Comparison of ENCODE assay signal across 1 cellular context in the genomic region with DNA sequence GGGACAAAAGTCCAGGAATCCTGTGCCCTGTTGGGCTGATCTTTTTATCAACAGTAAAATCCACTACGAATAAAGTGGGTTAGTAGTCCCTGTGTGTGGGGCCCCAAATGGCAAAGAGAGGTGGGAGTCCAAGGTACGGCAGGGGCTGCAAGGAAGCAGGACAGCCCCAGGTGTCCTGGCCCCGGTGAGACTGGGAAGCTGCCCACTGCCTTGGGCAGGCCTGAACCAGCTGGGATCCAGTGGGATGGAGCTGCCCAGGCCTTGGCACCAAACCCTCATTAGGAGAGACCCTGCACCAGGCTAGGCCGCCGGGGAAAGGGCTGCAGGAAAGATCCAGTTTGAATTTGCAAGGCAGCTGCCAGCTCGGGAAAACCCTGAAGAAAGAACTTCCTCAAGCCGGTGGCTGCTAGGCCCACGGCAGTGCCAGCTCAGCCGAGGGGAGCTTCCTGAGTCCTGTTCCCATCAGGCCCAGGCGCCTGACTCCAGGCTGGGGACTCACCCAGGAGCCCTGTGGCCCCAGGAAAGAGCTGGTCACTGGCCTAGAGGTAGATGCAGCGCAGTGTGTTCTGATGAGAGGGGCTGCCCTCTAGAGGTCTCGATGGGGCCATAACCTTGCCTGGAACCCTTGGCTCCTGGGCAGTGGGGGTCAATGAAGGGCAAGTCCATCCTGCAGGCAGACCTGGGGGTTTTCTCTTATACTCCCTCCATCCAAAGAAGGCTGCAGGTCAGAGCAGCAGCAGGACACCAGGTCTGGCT.
TF ChIP-seq lines count a peak whose summit lies in the region.

No MANE protein-coding gene starts in this region.

TF ChIP-seq in HepG2, 621 proteins besides CTCF, POLR2A, EP300 and RAD21 (continued from another document and continues in another):
- TF ChIP-seq, protein P1, sequence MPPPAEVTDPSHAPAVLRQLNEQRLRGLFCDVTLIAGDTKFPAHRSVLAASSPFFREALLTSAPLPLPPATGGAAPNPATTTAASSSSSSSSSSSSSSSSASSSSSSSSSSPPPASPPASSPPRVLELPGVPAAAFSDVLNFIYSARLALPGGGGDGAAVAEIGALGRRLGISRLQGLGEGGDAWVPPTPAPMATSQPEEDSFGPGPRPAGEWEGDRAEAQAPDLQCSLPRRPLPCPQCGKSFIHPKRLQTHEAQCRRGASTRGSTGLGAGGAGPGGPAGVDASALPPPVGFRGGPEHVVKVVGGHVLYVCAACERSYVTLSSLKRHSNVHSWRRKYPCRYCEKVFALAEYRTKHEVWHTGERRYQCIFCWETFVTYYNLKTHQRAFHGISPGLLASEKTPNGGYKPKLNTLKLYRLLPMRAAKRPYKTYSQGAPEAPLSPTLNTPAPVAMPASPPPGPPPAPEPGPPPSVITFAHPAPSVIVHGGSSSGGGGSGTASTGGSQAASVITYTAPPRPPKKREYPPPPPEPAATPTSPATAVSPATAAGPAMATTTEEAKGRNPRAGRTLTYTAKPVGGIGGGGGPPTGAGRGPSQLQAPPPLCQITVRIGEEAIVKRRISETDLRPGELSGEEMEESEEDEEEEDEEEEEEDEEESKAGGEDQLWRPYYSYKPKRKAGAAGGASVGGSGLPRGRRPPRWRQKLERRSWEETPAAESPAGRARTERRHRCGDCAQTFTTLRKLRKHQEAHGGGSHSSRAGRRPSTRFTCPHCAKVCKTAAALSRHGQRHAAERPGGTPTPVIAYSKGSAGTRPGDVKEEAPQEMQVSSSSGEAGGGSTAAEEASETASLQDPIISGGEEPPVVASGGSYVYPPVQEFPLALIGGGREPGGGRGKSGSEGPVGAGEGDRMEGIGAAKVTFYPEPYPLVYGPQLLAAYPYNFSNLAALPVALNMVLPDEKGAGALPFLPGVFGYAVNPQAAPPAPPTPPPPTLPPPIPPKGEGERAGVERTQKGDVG (CRISPR knock-in tag; IDR thresholded peaks at IDR 0.05; ENCODE audit: borderline replicate concordance) = no peak
- TF ChIP-seq, protein P2, sequence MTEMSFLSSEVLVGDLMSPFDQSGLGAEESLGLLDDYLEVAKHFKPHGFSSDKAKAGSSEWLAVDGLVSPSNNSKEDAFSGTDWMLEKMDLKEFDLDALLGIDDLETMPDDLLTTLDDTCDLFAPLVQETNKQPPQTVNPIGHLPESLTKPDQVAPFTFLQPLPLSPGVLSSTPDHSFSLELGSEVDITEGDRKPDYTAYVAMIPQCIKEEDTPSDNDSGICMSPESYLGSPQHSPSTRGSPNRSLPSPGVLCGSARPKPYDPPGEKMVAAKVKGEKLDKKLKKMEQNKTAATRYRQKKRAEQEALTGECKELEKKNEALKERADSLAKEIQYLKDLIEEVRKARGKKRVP (CRISPR knock-in tag; IDR thresholded peaks at IDR 0.05) = no peak
- TF ChIP-seq DNMT1 (CRISPR knock-in tag; IDR thresholded peaks at IDR 0.05) (0 out of 2 replicates have a peak, but pooled peaks have one; percentile 10), ZMYM3 (CRISPR knock-in tag; IDR thresholded peaks at IDR 0.05) (peak; percentile 35; the same call in 1 of the 2 replicates), CC2D1A (CRISPR knock-in tag; IDR thresholded peaks at IDR 0.05) (no peak), SMARCC2 (IDR thresholded peaks at IDR 0.05) (no peak), GABPB1 (CRISPR knock-in tag; IDR thresholded peaks at IDR 0.05) (no peak; the same call in 1 of the 2 replicates), TMF1 (CRISPR knock-in tag; IDR thresholded peaks at IDR 0.05; ENCODE audit: low read depth) (0 out of 2 replicates have a peak, but pooled peaks have one; percentile 61), ZNF256 (CRISPR knock-in tag; conservative IDR thresholded peaks at IDR 0.05) (peak; percentile 58; the same call in 1 of the 2 replicates), ZNF850 (CRISPR knock-in tag; conservative IDR thresholded peaks at IDR 0.05) (0 out of 2 replicates have a peak, but pooled peaks have one; percentile 28), TAF1 (CRISPR knock-in tag; IDR thresholded peaks at IDR 0.05) (peak; percentile 40), KDM4B (CRISPR knock-in tag; IDR thresholded peaks at IDR 0.05) (no peak), ZNF264 (CRISPR knock-in tag; IDR thresholded peaks at IDR 0.05) (no peak), ZNF34 (CRISPR knock-in tag; IDR thresholded peaks at IDR 0.05; ENCODE audit: borderline replicate concordance) (0 out of 2 replicates have a peak, but pooled peaks have one; percentile 21), ESRRA (CRISPR knock-in tag; IDR thresholded peaks at IDR 0.05; ENCODE audit: low read depth) (peak; percentile 68; the same call in 1 of the 2 replicates), ZSCAN29 (CRISPR knock-in tag; conservative IDR thresholded peaks at IDR 0.05) (0 out of 2 replicates have a peak, but pooled peaks have one; percentile 51), RFX5 (IDR thresholded peaks at IDR 0.05; ENCODE audit: low read depth, low read length) (no peak), ZNF572 (CRISPR knock-in tag; IDR thresholded peaks at IDR 0.05) (0 out of 2 replicates have a peak, but pooled peaks have one; percentile 29), SIX1 (CRISPR knock-in tag; IDR thresholded peaks at IDR 0.05; ENCODE audit: borderline replicate concordance) (no peak), SYNCRIP (IDR thresholded peaks at IDR 0.05; ENCODE audit: insufficient read depth, low read depth, low read length) (no peak), ZFP37 (CRISPR knock-in tag; IDR thresholded peaks at IDR 0.05; ENCODE audit: borderline replicate concordance) (peak; percentile 57; the same call in 1 of the 2 replicates), PCBP1 (IDR thresholded peaks at IDR 0.05; ENCODE audit: borderline replicate concordance, low read depth, low read length) (no peak), CHCHD3 (CRISPR knock-in tag; IDR thresholded peaks at IDR 0.05) (no peak), HOXA9 (CRISPR knock-in tag; IDR thresholded peaks at IDR 0.05; ENCODE audit: borderline replicate concordance) (no peak), ZNF224 (CRISPR knock-in tag; IDR thresholded peaks at IDR 0.05) (no peak)
- TF ChIP-seq, protein P3, sequence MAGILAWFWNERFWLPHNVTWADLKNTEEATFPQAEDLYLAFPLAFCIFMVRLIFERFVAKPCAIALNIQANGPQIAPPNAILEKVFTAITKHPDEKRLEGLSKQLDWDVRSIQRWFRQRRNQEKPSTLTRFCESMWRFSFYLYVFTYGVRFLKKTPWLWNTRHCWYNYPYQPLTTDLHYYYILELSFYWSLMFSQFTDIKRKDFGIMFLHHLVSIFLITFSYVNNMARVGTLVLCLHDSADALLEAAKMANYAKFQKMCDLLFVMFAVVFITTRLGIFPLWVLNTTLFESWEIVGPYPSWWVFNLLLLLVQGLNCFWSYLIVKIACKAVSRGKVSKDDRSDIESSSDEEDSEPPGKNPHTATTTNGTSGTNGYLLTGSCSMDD (CRISPR knock-in tag; IDR thresholded peaks at IDR 0.05) = no peak
- TF ChIP-seq, protein P4, sequence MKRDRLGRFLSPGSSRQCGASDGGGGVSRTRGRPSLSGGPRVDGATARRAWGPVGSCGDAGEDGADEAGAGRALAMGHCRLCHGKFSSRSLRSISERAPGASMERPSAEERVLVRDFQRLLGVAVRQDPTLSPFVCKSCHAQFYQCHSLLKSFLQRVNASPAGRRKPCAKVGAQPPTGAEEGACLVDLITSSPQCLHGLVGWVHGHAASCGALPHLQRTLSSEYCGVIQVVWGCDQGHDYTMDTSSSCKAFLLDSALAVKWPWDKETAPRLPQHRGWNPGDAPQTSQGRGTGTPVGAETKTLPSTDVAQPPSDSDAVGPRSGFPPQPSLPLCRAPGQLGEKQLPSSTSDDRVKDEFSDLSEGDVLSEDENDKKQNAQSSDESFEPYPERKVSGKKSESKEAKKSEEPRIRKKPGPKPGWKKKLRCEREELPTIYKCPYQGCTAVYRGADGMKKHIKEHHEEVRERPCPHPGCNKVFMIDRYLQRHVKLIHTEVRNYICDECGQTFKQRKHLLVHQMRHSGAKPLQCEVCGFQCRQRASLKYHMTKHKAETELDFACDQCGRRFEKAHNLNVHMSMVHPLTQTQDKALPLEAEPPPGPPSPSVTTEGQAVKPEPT (CRISPR knock-in tag; IDR thresholded peaks at IDR 0.05; ENCODE audit: low read depth) = no peak
- TF ChIP-seq, protein P5, sequence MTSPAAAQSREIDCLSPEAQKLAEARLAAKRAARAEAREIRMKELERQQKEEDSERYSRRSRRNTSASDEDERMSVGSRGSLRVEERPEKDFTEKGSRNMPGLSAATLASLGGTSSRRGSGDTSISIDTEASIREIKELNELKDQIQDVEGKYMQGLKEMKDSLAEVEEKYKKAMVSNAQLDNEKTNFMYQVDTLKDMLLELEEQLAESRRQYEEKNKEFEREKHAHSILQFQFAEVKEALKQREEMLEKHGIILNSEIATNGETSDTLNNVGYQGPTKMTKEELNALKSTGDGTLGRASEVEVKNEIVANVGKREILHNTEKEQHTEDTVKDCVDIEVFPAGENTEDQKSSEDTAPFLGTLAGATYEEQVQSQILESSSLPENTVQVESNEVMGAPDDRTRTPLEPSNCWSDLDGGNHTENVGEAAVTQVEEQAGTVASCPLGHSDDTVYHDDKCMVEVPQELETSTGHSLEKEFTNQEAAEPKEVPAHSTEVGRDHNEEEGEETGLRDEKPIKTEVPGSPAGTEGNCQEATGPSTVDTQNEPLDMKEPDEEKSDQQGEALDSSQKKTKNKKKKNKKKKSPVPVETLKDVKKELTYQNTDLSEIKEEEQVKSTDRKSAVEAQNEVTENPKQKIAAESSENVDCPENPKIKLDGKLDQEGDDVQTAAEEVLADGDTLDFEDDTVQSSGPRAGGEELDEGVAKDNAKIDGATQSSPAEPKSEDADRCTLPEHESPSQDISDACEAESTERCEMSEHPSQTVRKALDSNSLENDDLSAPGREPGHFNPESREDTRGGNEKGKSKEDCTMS (CRISPR knock-in tag; conservative IDR thresholded peaks at IDR 0.05) = no peak
- TF ChIP-seq, protein P6, sequence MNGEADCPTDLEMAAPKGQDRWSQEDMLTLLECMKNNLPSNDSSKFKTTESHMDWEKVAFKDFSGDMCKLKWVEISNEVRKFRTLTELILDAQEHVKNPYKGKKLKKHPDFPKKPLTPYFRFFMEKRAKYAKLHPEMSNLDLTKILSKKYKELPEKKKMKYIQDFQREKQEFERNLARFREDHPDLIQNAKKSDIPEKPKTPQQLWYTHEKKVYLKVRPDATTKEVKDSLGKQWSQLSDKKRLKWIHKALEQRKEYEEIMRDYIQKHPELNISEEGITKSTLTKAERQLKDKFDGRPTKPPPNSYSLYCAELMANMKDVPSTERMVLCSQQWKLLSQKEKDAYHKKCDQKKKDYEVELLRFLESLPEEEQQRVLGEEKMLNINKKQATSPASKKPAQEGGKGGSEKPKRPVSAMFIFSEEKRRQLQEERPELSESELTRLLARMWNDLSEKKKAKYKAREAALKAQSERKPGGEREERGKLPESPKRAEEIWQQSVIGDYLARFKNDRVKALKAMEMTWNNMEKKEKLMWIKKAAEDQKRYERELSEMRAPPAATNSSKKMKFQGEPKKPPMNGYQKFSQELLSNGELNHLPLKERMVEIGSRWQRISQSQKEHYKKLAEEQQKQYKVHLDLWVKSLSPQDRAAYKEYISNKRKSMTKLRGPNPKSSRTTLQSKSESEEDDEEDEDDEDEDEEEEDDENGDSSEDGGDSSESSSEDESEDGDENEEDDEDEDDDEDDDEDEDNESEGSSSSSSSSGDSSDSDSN (CRISPR knock-in tag; IDR thresholded peaks at IDR 0.05) = peak; percentile 78
- TF ChIP-seq, protein P7, sequence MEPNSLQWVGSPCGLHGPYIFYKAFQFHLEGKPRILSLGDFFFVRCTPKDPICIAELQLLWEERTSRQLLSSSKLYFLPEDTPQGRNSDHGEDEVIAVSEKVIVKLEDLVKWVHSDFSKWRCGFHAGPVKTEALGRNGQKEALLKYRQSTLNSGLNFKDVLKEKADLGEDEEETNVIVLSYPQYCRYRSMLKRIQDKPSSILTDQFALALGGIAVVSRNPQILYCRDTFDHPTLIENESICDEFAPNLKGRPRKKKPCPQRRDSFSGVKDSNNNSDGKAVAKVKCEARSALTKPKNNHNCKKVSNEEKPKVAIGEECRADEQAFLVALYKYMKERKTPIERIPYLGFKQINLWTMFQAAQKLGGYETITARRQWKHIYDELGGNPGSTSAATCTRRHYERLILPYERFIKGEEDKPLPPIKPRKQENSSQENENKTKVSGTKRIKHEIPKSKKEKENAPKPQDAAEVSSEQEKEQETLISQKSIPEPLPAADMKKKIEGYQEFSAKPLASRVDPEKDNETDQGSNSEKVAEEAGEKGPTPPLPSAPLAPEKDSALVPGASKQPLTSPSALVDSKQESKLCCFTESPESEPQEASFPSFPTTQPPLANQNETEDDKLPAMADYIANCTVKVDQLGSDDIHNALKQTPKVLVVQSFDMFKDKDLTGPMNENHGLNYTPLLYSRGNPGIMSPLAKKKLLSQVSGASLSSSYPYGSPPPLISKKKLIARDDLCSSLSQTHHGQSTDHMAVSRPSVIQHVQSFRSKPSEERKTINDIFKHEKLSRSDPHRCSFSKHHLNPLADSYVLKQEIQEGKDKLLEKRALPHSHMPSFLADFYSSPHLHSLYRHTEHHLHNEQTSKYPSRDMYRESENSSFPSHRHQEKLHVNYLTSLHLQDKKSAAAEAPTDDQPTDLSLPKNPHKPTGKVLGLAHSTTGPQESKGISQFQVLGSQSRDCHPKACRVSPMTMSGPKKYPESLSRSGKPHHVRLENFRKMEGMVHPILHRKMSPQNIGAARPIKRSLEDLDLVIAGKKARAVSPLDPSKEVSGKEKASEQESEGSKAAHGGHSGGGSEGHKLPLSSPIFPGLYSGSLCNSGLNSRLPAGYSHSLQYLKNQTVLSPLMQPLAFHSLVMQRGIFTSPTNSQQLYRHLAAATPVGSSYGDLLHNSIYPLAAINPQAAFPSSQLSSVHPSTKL (CRISPR knock-in tag; IDR thresholded peaks at IDR 0.05) = peak; percentile 9; the same call in 1 of the 2 replicates
